Comparison of ENCODE assay signal across 25 cellular contexts in genomic region chr11:61594907-61595257, GRCh38. TPM values are rescaled to one million over a fixed set of nuclear protein-coding genes. Genes with fewer than 3 reads are reported as not detected.
DNase-seq lines count a peak whose midpoint lies in the region; ATAC-seq, FAIRE-seq and TF ChIP-seq lines count a peak whose summit lies in the region.
"Had no signal": no experiment of that assay in that cellular context is flagged by ENCODE, and none has a peak within 500 bp of the region (broad histone marks: within the 10 kb centered on the region; RNA-seq: fewer than 3 reads in every experiment).

No MANE protein-coding gene starts in this region.

- in situ Hi-C loops in HepG2 (cut with HindIII; ENCODE audit: extremely low pct_ligation_motif_present, low pct_unique_long_range_greater_than_20kb): no loop called here

- no peak for TF ChIP-seq POLR2A in HepG2 (IDR thresholded peaks at IDR 0.05; ENCODE audit: insufficient read depth in 1 of 2, low read depth in 2 of 2, low read length in 2 of 2)
- no peak for TF ChIP-seq POLR2A in right lobe of liver (IDR thresholded peaks at IDR 0.05)
- TF ChIP-seq POLR2A in endothelial cell of umbilical vein (IDR thresholded peaks at IDR 0.05; ENCODE audit: low read depth, low read length): no peak
- TF ChIP-seq POLR2A in vagina (IDR thresholded peaks at IDR 0.05): no peak

- BruUV-seq in HepG2 (replicated peaks; lab: Mats Ljungman, UMichigan): no TSS peak
- BruUV-seq in endothelial cell of umbilical vein (replicated peaks; lab: Mats Ljungman, UMichigan): no TSS peak

- no peaks in the 10 kb centered on the region for H3K79me2 ChIP-seq in HepG2 (ENCODE audit: insufficient read depth, low read length)
- H3K79me2 ChIP-seq in endothelial cell of umbilical vein (ENCODE audit: control insufficient read depth, insufficient read depth, low read length): no peaks in the 10 kb centered on the region
- no peaks in the 10 kb centered on the region for H3K79me2 ChIP-seq in osteoblast (ENCODE audit: insufficient read depth, low read length)

- H3K9me1 ChIP-seq in endothelial cell of umbilical vein (replicated peaks; ENCODE audit: control insufficient read depth, extremely low read depth, insufficient read depth, low read length): no peaks in the 10 kb centered on the region

- H3K4me1 ChIP-seq in HepG2 (ENCODE audit: insufficient read depth, low read length) (peaks cover 40% of the 10 kb centered on the region), right lobe of liver (no peaks in the 10 kb centered on the region), endothelial cell of umbilical vein (ENCODE audit: control insufficient read depth, extremely low read depth, insufficient read depth, low read length) (peaks cover 13% of the 10 kb centered on the region), osteoblast (ENCODE audit: insufficient read depth, low read length) (peaks cover 16% of the 10 kb centered on the region), vagina (peaks cover 23% of the 10 kb centered on the region)
- H3K4me1 ChIP-seq: BE2C had no signal

- 5% methylated on average over 5 of the region's 5 CpGs for WGBS in HepG2 (ENCODE audit: low lambda C conversion rate)
- WGBS in right lobe of liver (ENCODE audit: insufficient coverage, low coverage, low lambda C conversion rate, missing lambda C conversion rate): 31% methylated on average over 5 of the region's 5 CpGs

- intact Hi-C loops in HepG2 (cut with micrococcal nuclease; ENCODE audit: unreplicated experiment) (no loop called here), right lobe of liver (cut with DNase I) (no loop called here), endothelial cell of umbilical vein (cut with micrococcal nuclease) (no loop called here), vagina (cut with DNase I) (no loop called here)

- H3K4me2 ChIP-seq in HepG2 (ENCODE audit: low read depth, low read length) (peak overlapping the region; percentile 19; the same call in 1 of the 2 replicates), endothelial cell of umbilical vein (ENCODE audit: insufficient read depth, low read length) (no peak overlapping the region), osteoblast (ENCODE audit: insufficient read depth, low read length) (no peak overlapping the region)
- H3K4me2 ChIP-seq: smooth muscle cell had no signal

- H3K36me3 ChIP-seq in HepG2 (replicated peaks in 1 of 2; ENCODE audit: control insufficient read depth in 1 of 2, insufficient read depth in 2 of 2, low read length in 2 of 2) (no peaks in the 10 kb centered on the region), right lobe of liver (no peaks in the 10 kb centered on the region), endothelial cell of umbilical vein (ENCODE audit: control insufficient read depth in 2 of 2, extremely low read depth in 1 of 2, insufficient read depth in 2 of 2, low read length in 2 of 2) (no peaks in the 10 kb centered on the region), osteoblast (ENCODE audit: insufficient read depth, low read length) (no peaks in the 10 kb centered on the region), vagina (no peaks in the 10 kb centered on the region)
- H3K36me3 ChIP-seq: BE2C had no signal

- no peak for TF ChIP-seq RAD21 in HepG2 (CRISPR knock-in tag; IDR thresholded peaks at IDR 0.05)

- H3K27me3 ChIP-seq in HepG2 (ENCODE audit: control insufficient read depth in 1 of 2, insufficient read depth in 2 of 2, low read length in 2 of 2) (peaks cover 5 to 59% of the 10 kb centered on the region in 2 experiments; a peak in 4 of 5 replicates), right lobe of liver (no peaks in the 10 kb centered on the region), endothelial cell of umbilical vein (ENCODE audit: control insufficient read depth in 2 of 2, insufficient read depth in 2 of 2, low read length in 2 of 2) (peaks cover 0 to 12% of the 10 kb centered on the region in 2 experiments), osteoblast (ENCODE audit: insufficient read depth, low read length) (peaks cover 27% of the 10 kb centered on the region), vagina (no peaks in the 10 kb centered on the region)
- H3K27me3 ChIP-seq: BE2C had no signal

- ATAC-seq in HepG2 (no peak), right lobe of liver (no peak), omental fat pad (ENCODE audit: low FRiP score) (no peak), GM21381 (IDR thresholded peaks at IDR 0.05; ENCODE audit: unreplicated experiment) (no peak)
- ATAC-seq: activated CD4-positive, alpha-beta T cell treated with anti-CD3 and anti-CD28 coated beads for 36 hours; activated CD8-positive, alpha-beta T cell treated with anti-CD3 and anti-CD28 coated beads, Interleukin-2, amount 10 ng/mL, durations not matched to agents 7 days and 5 days; GM12878; natural killer cell treated with Interleukin-12 subunit alpha and Interleukin-12 subunit beta and Interleukin-15 and Interleukin-18, amount 100 ng/mL, for 72 hours; stimulated activated naive CD8-positive, alpha-beta T cell treated with anti-CD3 and anti-CD28 coated beads, Interleukin-15, Interleukin-2, amounts not matched to agents 100 U/mL and 50 U/mL, for 24 hours had no signal

- no peak overlapping the region for H3K27ac ChIP-seq in HepG2 (ENCODE audit: extremely low read length, insufficient read depth, low read length)
- no peak overlapping the region for H3K27ac ChIP-seq in right lobe of liver
- no peak overlapping the region for H3K27ac ChIP-seq in endothelial cell of umbilical vein (ENCODE audit: insufficient read depth, low read depth, low read length)
- no peak overlapping the region for H3K27ac ChIP-seq in osteoblast (ENCODE audit: low read depth, low read length)
- H3K27ac ChIP-seq in vagina: peak overlapping the region; percentile 19

- TF ChIP-seq EP300 in HepG2 (IDR thresholded peaks at IDR 0.05; ENCODE audit: low read depth in 2 of 2, low read length in 2 of 2) (no peak), HepG2 (CRISPR knock-in tag; IDR thresholded peaks at IDR 0.05; ENCODE audit: borderline replicate concordance) (no peak)

- FAIRE-seq in HepG2 (lab: Jason Lieb, UNC) (no peak), endothelial cell of umbilical vein (lab: Jason Lieb, UNC) (no peak)
- FAIRE-seq: GM12878 had no signal

- dilution Hi-C loops in endothelial cell of umbilical vein (cut with MboI; ENCODE audit: extremely low pct_ligation_motif_present, low sequenced_read_pairs): no loop called here

- no peaks in the 10 kb centered on the region for H4K20me1 ChIP-seq in HepG2 (ENCODE audit: insufficient read depth, low read length)
- no peaks in the 10 kb centered on the region for H4K20me1 ChIP-seq in endothelial cell of umbilical vein (replicated peaks; ENCODE audit: control insufficient read depth, extremely low read depth, insufficient read depth, low read length)
- no peaks in the 10 kb centered on the region for H4K20me1 ChIP-seq in osteoblast (ENCODE audit: insufficient read depth, low read length)

- no peaks in the 10 kb centered on the region for H3K9me3 ChIP-seq in HepG2 (ENCODE audit: low read length)
- H3K9me3 ChIP-seq in right lobe of liver: no peaks in the 10 kb centered on the region
- H3K9me3 ChIP-seq in endothelial cell of umbilical vein (replicated peaks; ENCODE audit: control insufficient read depth, insufficient read depth, low read length): no peaks in the 10 kb centered on the region
- H3K9me3 ChIP-seq in osteoblast (ENCODE audit: low read depth, low read length): no peaks in the 10 kb centered on the region
- no peaks in the 10 kb centered on the region for H3K9me3 ChIP-seq in vagina
- H3K9me3 ChIP-seq: BE2C had no signal

- H3K4me3 ChIP-seq in HepG2 (replicated peaks in 1 of 3; ENCODE audit: insufficient read depth in 1 of 3, low read depth in 2 of 3, low read length in 3 of 3) (no peak overlapping the region), right lobe of liver (no peak overlapping the region), endothelial cell of umbilical vein (replicated peaks in 1 of 3; ENCODE audit: insufficient read depth in 1 of 3, low read depth in 1 of 3, low read length in 3 of 3) (no peak overlapping the region), osteoblast (ENCODE audit: insufficient read depth, low read length) (no peak overlapping the region), vagina (no peak overlapping the region)
- H3K4me3 ChIP-seq: GM12878, smooth muscle cell had no signal

- CTCF ChIA-PET in HepG2 (lab: Yijun Ruan, JAX; ENCODE audit: low intra/inter-chr PET ratio, low total read pairs): no interaction called here
- CTCF ChIA-PET in endothelial cell of umbilical vein (lab: Charles Lee): interaction anchor here (0.6 to 1.0 kb wide), 2 partner anchors 43 to 63 kb away, joined by 3 to 4 read pairs; no protein-coding TSS in a partner anchor

- POLR2A ChIA-PET in HepG2 (lab: Yijun Ruan, JAX): no interaction called here
- POLR2A ChIA-PET in endothelial cell of umbilical vein (lab: Charles Lee): no interaction called here

- no peak overlapping the region for H2AFZ ChIP-seq in HepG2 (ENCODE audit: low read length)
- H2AFZ ChIP-seq in endothelial cell of umbilical vein (ENCODE audit: low read depth, low read length): peak overlapping the region; percentile 61
- no peak overlapping the region for H2AFZ ChIP-seq in osteoblast (ENCODE audit: low read length)

- no peak for TF ChIP-seq CTCF in HepG2 (CRISPR knock-in tag; IDR thresholded peaks at IDR 0.05)
- TF ChIP-seq CTCF in right lobe of liver (IDR thresholded peaks at IDR 0.05): no peak
- no peak for TF ChIP-seq CTCF in endothelial cell of umbilical vein (IDR thresholded peaks at IDR 0.05; ENCODE audit: extremely low read depth in 1 of 2, insufficient read depth in 1 of 2, low read depth in 1 of 2, low read length in 2 of 2)
- no peak for TF ChIP-seq CTCF in osteoblast (IDR thresholded peaks at IDR 0.05; ENCODE audit: extremely low read depth, low read depth, low read length)
- TF ChIP-seq CTCF in vagina (IDR thresholded peaks at IDR 0.05): no peak
- no peak for TF ChIP-seq CTCF in omental fat pad (IDR thresholded peaks at IDR 0.05)

- H3K9ac ChIP-seq in HepG2 (ENCODE audit: insufficient read depth, low read depth, low read length): no peak overlapping the region
- no peak overlapping the region for H3K9ac ChIP-seq in endothelial cell of umbilical vein (replicated peaks; ENCODE audit: extremely low read depth, insufficient read depth, low read length)

- no peak for DNase-seq in HepG2 (ENCODE audit: low spot score)
- DNase-seq in right lobe of liver: no peak
- DNase-seq in endothelial cell of umbilical vein (ENCODE audit: low read depth, low spot score): no peak
- peak; percentile 38 for DNase-seq in osteoblast (ENCODE audit: insufficient read length, low spot score, missing footprints)
- no peak for DNase-seq in vagina (ENCODE audit: extremely low spot score in 2 of 2)
- no peak for DNase-seq in SHP77 treated with DMSO at 0.1 percent for 48 hours (lab: John Stamatoyannopoulos, UW)
- no peak for DNase-seq in omental fat pad (ENCODE audit: low spot score)
- DNase-seq: activated CD4-positive, alpha-beta T cell treated with anti-CD3 and anti-CD28 coated beads for 36 hours; activated CD8-positive, alpha-beta T cell treated with anti-CD3 and anti-CD28 coated beads, Interleukin-2, amount 10 ng/mL, durations not matched to agents 7 days and 5 days; amniotic stem cell; BE2C; DMS153; MV-4-11; NCI-H1436 treated with DMSO at 0.1 percent for 48 hours; NCI-H2081 treated with DMSO at 0.1 percent for 48 hours; NCI-H345; retina; SIG-M5; stimulated activated CD4-positive, alpha-beta T cell treated with anti-CD3 and anti-CD28 coated beads, Interleukin-1b, Interleukin-23, amount 100 ng/mL, for 48 hours; stimulated activated naive CD8-positive, alpha-beta T cell treated with anti-CD3 and anti-CD28 coated beads, Interleukin-15, Interleukin-2, amounts not matched to agents 100 U/mL and 50 U/mL, for 24 hours had no signal

RNA-seq across cellular contexts. Expression of gene SYT7, which starts 14.0 kb away (rescaled TPM):
- 0.81 and 1.4 TPM in 2 replicates for total RNA-seq in HepG2 (2016; rRNA removed; fragmentation: Illumina TruSeq; extraction: Trizol)
- 1.2 and 2.8 TPM in 2 replicates for total RNA-seq in HepG2 (2016; cell fraction: cytosol; rRNA removed; fragmentation: Illumina TruSeq; extraction: Trizol; ENCODE audit: low read depth)
- total RNA-seq in HepG2 (2016; cell fraction: insoluble cytoplasmic fraction; rRNA removed; fragmentation: Illumina TruSeq; extraction: Trizol): 1.6 TPM in 2 replicates
- 2.9 and 3.9 TPM in 2 replicates for total RNA-seq in HepG2 (2016; cell fraction: membrane; rRNA removed; fragmentation: Illumina TruSeq; extraction: Trizol)
- total RNA-seq in HepG2 (2016; cell fraction: nucleus; rRNA removed; fragmentation: Illumina TruSeq; extraction: Trizol): 1.2 and 1.9 TPM in 2 replicates
- 4.4 and 6.2 TPM in 2 replicates for polyA plus RNA-seq in HepG2 (2011; rRNA removed)
- polyA plus RNA-seq in HepG2 (2011; cell fraction: cytosol; rRNA removed): 3.5 and 4.0 TPM in 2 replicates
- polyA plus RNA-seq in HepG2 (2011; cell fraction: nucleus; rRNA removed): 13.8 and 15.6 TPM in 2 replicates
- 8.2 and 9.2 TPM in 2 replicates for polyA plus RNA-seq in HepG2 (2012)
- 2.3 and 2.9 TPM in 2 replicates for polyA plus RNA-seq in HepG2 (2016; cell fraction: cytosol; fragmentation: Illumina TruSeq; extraction: Trizol; ENCODE audit: low read depth)
- 2.0 and 2.2 TPM in 2 replicates for polyA plus RNA-seq in HepG2 (2016; cell fraction: insoluble cytoplasmic fraction; fragmentation: Illumina TruSeq; extraction: Trizol; ENCODE audit: low read depth)
- 3.2 and 3.7 TPM in 2 replicates for polyA plus RNA-seq in HepG2 (2016; cell fraction: membrane; fragmentation: Illumina TruSeq; extraction: Trizol; ENCODE audit: low read depth)
- polyA plus RNA-seq in HepG2 (2016; cell fraction: nucleus; fragmentation: Illumina TruSeq; extraction: Trizol; ENCODE audit: insufficient read depth, low read depth): 3.0 and 3.7 TPM in 2 replicates
- polyA minus RNA-seq in HepG2 (2011; rRNA and poly(A)+ RNA removed; ENCODE audit: low replicate concordance): 2.1 and 7.7 TPM in 2 replicates
- 2.9 and 7.2 TPM in 2 replicates for polyA minus RNA-seq in HepG2 (2011; cell fraction: cytosol; rRNA and poly(A)+ RNA removed)
- polyA minus RNA-seq in HepG2 (2011; cell fraction: nucleus; rRNA and poly(A)+ RNA removed): 1.7 and 2.9 TPM in 2 replicates
- total RNA-seq in right lobe of liver: 10 to 100 TPM; 13.1 to 70.8 (median 31.6) TPM
- total RNA-seq in endothelial cell of umbilical vein: 0.55 and 0.78 TPM in 2 replicates
- 0.08 and 0.13 TPM in 2 replicates for polyA plus RNA-seq in endothelial cell of umbilical vein
- 0.12 and 0.20 TPM in 2 replicates for polyA plus RNA-seq in endothelial cell of umbilical vein (2011; cell fraction: cytosol; rRNA removed)
- polyA plus RNA-seq in endothelial cell of umbilical vein (2011; cell fraction: nucleus; rRNA removed): 0.11 and 0.21 TPM in 2 replicates
- polyA plus RNA-seq in endothelial cell of umbilical vein (2012): 0.12 and 0.26 TPM in 2 replicates
- polyA minus RNA-seq in endothelial cell of umbilical vein: 0.13 and 0.36 TPM in 2 replicates
- 1.8 TPM for polyA minus RNA-seq in endothelial cell of umbilical vein (2011; cell fraction: cytosol; rRNA and poly(A)+ RNA removed)
- polyA minus RNA-seq in endothelial cell of umbilical vein (2011; cell fraction: nucleus; rRNA and poly(A)+ RNA removed): 0.10 and 0.24 TPM in 2 replicates
- 3.6 and 6.8 TPM in 2 replicates for total RNA-seq in osteoblast
- 3.4 TPM for total RNA-seq in vagina
- 1 to 10 TPM; 1.6 to 6.6 (median 4.4) TPM for total RNA-seq in omental fat pad
- total RNA-seq: activated CD8-positive, alpha-beta T cell treated with anti-CD3 and anti-CD28 coated beads, Interleukin-2, amount 10 ng/mL, durations not matched to agents 7 days and 5 days; GM12878; natural killer cell treated with Interleukin-12 subunit alpha and Interleukin-12 subunit beta and Interleukin-15 and Interleukin-18, amount 100 ng/mL, for 72 hours; T-helper 2 cell treated with Interferon-gamma antibody and Interleukin-4, amounts not matched to agents 100 ng/mL and 5 ng/mL, for 36 hours had no signal
- polyA plus RNA-seq: GM12878 had no signal
